17 cellular contexts compared by ENCODE assay signal in the genomic region with DNA sequence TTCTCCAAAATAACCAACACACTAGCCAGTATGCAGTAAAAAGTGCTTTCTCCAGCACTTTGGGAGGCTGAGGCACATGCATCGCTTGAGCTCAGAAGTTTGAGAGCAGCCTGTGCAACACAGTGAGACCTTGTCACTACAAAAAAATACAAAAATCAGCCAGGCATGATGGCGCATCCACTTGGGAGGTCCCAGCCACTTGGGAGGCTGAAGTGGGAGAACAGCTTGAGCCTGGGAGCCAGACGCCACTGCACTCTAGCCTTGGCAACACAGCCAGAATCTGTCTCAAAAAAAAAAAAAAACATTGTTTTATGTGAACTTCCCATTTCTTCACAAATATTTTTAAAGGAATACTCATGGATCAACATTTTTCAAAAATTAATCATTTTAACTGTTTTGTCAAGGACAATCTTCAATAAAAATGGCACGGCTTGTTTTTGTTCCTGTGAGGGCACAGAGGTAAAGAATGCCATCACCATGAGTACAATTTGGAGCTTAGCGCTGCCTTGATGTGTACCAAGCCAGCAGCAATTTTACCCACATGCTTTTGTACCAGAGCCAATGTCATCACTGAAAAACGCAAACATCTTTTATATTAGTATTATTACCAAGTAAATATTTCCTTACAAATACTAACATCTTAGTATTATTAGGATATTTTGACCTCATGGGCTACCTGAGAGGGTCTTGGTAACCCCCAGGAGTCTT. TPM values are rescaled to one million over a fixed set of nuclear protein-coding genes. Genes with fewer than 3 reads are reported as not detected.
DNase-seq lines count a peak whose midpoint lies in the region; TF ChIP-seq lines count a peak whose summit lies in the region.
"Had no signal": no experiment of that assay in that cellular context is flagged by ENCODE, and none has a peak within 500 bp of the region (broad histone marks: within the 10 kb centered on the region; RNA-seq: fewer than 3 reads in every experiment).

No MANE protein-coding gene starts in this region.

- H3K27ac Mint-ChIP-seq in chondrocyte (ENCODE audit: unreplicated experiment) = peak overlapping the region; percentile 32
- H3K27ac Mint-ChIP-seq: activated CD4-positive, alpha-beta memory T cell treated with anti-CD3 and anti-CD28 coated beads for 36 hours; CD8-positive, alpha-beta memory T cell; progenitor cell of endocrine pancreas; stimulated activated memory B cell treated with anti-CD40 and anti-IgM and Interleukin-4, amounts not matched to agents 10 μg/mL and 1 μg/mL and 100 μg/mL, for 72 hours had no signal

- no peak overlapping the region for H3K4me3 ChIP-seq in skeletal muscle satellite cell (ENCODE audit: low read length)
- H3K4me3 ChIP-seq: K562 had no signal

- peak overlapping the region; percentile 46 for H3K9ac ChIP-seq in skeletal muscle satellite cell (ENCODE audit: low read depth, low read length)

- H3K4me3 Mint-ChIP-seq in chondrocyte (ENCODE audit: unreplicated experiment) = no peak overlapping the region
- H3K4me3 Mint-ChIP-seq: activated CD4-positive, alpha-beta memory T cell treated with anti-CD3 and anti-CD28 coated beads for 36 hours; CD8-positive, alpha-beta memory T cell; stimulated activated memory B cell treated with anti-CD40 and anti-IgM and Interleukin-4, amounts not matched to agents 10 μg/mL and 1 μg/mL and 100 μg/mL, for 72 hours had no signal

- peaks cover 43% of the 10 kb centered on the region for H3K36me3 ChIP-seq in skeletal muscle satellite cell (ENCODE audit: insufficient read depth, low read length)

- H3K9me3 ChIP-seq in skeletal muscle satellite cell (replicated peaks; ENCODE audit: low read length) = no peaks in the 10 kb centered on the region

- in situ Hi-C loops in GM13977 (cut with MboI; ENCODE audit: low pct_unique_long_range_greater_than_20kb, low sequenced_read_pairs, unreplicated experiment) = no loop called here

- peaks cover 20% of the 10 kb centered on the region for H3K4me1 ChIP-seq in skeletal muscle satellite cell (ENCODE audit: control insufficient read depth, insufficient read depth, low read length)

- H3K27me3 Mint-ChIP-seq in chondrocyte (ENCODE audit: low read depth) = no peaks in the 10 kb centered on the region
- H3K27me3 Mint-ChIP-seq: activated CD4-positive, alpha-beta memory T cell treated with anti-CD3 and anti-CD28 coated beads for 36 hours; CD8-positive, alpha-beta memory T cell; progenitor cell of endocrine pancreas; stimulated activated memory B cell treated with anti-CD40 and anti-IgM and Interleukin-4, amounts not matched to agents 10 μg/mL and 1 μg/mL and 100 μg/mL, for 72 hours had no signal

- H3K4me2 ChIP-seq in skeletal muscle satellite cell (ENCODE audit: low read length) = peak overlapping the region; percentile 53

- H3K4me1 Mint-ChIP-seq in chondrocyte (ENCODE audit: low read depth) = peaks cover 32% of the 10 kb centered on the region

- no peaks in the 10 kb centered on the region for H3K27me3 ChIP-seq in skeletal muscle satellite cell (ENCODE audit: control insufficient read depth, insufficient read depth, low read length)

- DNase-seq in NCI-H187 (lab: John Stamatoyannopoulos, UW) (peak; percentile 46 to 52), NCI-H187 treated with DMSO at 0.1 percent for 48 hours (lab: John Stamatoyannopoulos, UW) (no peak), NCI-H2029 (lab: John Stamatoyannopoulos, UW) (peak; percentile 51), chondrocyte (ENCODE audit: low spot score) (no peak), NCI-H226 (no peak), GM13977 (ENCODE audit: low spot score) (no peak), SW480 (ENCODE audit: low spot score) (no peak)
- DNase-seq: activated CD4-positive, alpha-beta memory T cell treated with anti-CD3 and anti-CD28 coated beads for 36 hours; CD8-positive, alpha-beta memory T cell; cerebellar nuclear complex; NCI-H748 treated with DMSO at 0.1 percent for 48 hours; stimulated activated CD4-positive, alpha-beta T cell treated with anti-CD3 and anti-CD28 coated beads, Interleukin-12 subunit alpha, Interleukin-12 subunit beta, amount 100 ng/mL, for 4 hours; SW 1271 had no signal

- TF ChIP-seq CTCF in chondrocyte (IDR thresholded peaks at IDR 0.05) (no peak), GM13977 (IDR thresholded peaks at IDR 0.05; ENCODE audit: extremely low read depth, insufficient read depth, missing control alignments) (no peak)

- no peaks in the 10 kb centered on the region for H3K9me3 Mint-ChIP-seq in chondrocyte (ENCODE audit: low read depth)
- H3K9me3 Mint-ChIP-seq: activated CD4-positive, alpha-beta memory T cell treated with anti-CD3 and anti-CD28 coated beads for 36 hours; CD8-positive, alpha-beta memory T cell; stimulated activated memory B cell treated with anti-CD40 and anti-IgM and Interleukin-4, amounts not matched to agents 10 μg/mL and 1 μg/mL and 100 μg/mL, for 72 hours had no signal

- peaks cover 8% of the 10 kb centered on the region for H3K36me3 Mint-ChIP-seq in chondrocyte (ENCODE audit: low read depth)

RNA-seq across cellular contexts. Expression of gene RAB1A, which starts 26.7 kb away (rescaled TPM):
- 183 to 202 TPM (median 192 TPM) in 3 replicates for total RNA-seq in chondrocyte
- 76.4 and 87.2 TPM in 2 replicates for total RNA-seq in skeletal muscle satellite cell (2012; rRNA removed)

RNA-seq across cellular contexts. Expression of gene CEP68, which starts 47.0 kb away (rescaled TPM):
- 9.0 to 13.0 TPM (median 12.2 TPM) in 3 replicates for total RNA-seq in chondrocyte
- total RNA-seq in skeletal muscle satellite cell (2012; rRNA removed) = 5.8 and 7.9 TPM in 2 replicates

Comparison
In these comparisons a context has a peak if more than half of its experiments do, and no peak if none do; other contexts are left out.
1. DNase-seq: peak in NCI-H187 (2 of 2) and NCI-H2029 (single experiment); none in NCI-H187 treated with DMSO at 0.1 percent for 48 hours (single experiment), chondrocyte (single experiment), NCI-H226 (single experiment), GM13977 (single experiment) and SW480 (single experiment).